3 cellular contexts compared by ENCODE assay signal in genomic region chr17:14953405-14953804, GRCh38.
"Had no signal": no experiment of that assay in that cellular context is flagged by ENCODE, and none has a peak within 500 bp of the region (broad histone marks: within the 10 kb centered on the region; RNA-seq: fewer than 3 reads in every experiment).

No MANE protein-coding gene starts in this region.

- H3K4me3 ChIP-seq: GM12878 had no signal

- ATAC-seq: GM12878 had no signal

- DNase-seq: GDM1, GF-D8 had no signal
